In genomic region chr3:48278884-48279559, GRCh38 we compare ENCODE assay signal across 31 cellular contexts. TPM values are rescaled to one million over a fixed set of nuclear protein-coding genes. Genes with fewer than 3 reads are reported as not detected.
DNase-seq lines count a peak whose midpoint lies in the region; ATAC-seq, FAIRE-seq and TF ChIP-seq lines count a peak whose summit lies in the region.
"Had no signal": no experiment of that assay in that cellular context is flagged by ENCODE, and none has a peak within 500 bp of the region (broad histone marks: within the 10 kb centered on the region; RNA-seq: fewer than 3 reads in every experiment).

No MANE protein-coding gene starts in this region.

- H3K36me3 ChIP-seq in bronchial epithelial cell (ENCODE audit: control insufficient read depth, insufficient read depth, low read length): no peaks in the 10 kb centered on the region
- no peaks in the 10 kb centered on the region for H3K36me3 ChIP-seq in osteoblast (ENCODE audit: insufficient read depth, low read length)
- H3K36me3 ChIP-seq: SJCRH30 had no signal

- H3K56ac ChIP-seq in H9 (ENCODE audit: insufficient read length, low read depth, low read length): no peak overlapping the region

- H3K27me3 Mint-ChIP-seq in H9 (ENCODE audit: low read depth): no peaks in the 10 kb centered on the region
- H3K27me3 Mint-ChIP-seq: CD4-positive, alpha-beta memory T cell had no signal

- H4K8ac ChIP-seq in H9 (replicated peaks; ENCODE audit: insufficient read length, low read depth, low read length): no peak overlapping the region

- peak overlapping the region; percentile 82 to 85 (median 84); a peak in 6 of 7 replicates for H3K27ac Mint-ChIP-seq in H9
- peak overlapping the region; percentile 39 for H3K27ac Mint-ChIP-seq in stimulated activated effector memory CD8-positive, alpha-beta T cell treated with anti-CD3 and anti-CD28 coated beads, Interleukin-12 subunit alpha, Interleukin-12 subunit beta, amount 100 ng/mL, for 72 hours
- H3K27ac Mint-ChIP-seq: CD4-positive, alpha-beta memory T cell had no signal

- H3K79me2 ChIP-seq in H9 (ENCODE audit: insufficient read depth, low read length) (no peaks in the 10 kb centered on the region), osteoblast (ENCODE audit: insufficient read depth, low read length) (no peaks in the 10 kb centered on the region)

- no peaks in the 10 kb centered on the region for H3K79me1 ChIP-seq in H9 (ENCODE audit: insufficient read depth, low read depth, low read length, poor library complexity, severe bottlenecking)

- no peak overlapping the region for H2AK5ac ChIP-seq in H9 (ENCODE audit: insufficient read length, low read length)

- H2BK120ac ChIP-seq in H9 (ENCODE audit: low read depth, low read length, poor library complexity, severe bottlenecking): no peak overlapping the region

- H3K18ac ChIP-seq in H9 (ENCODE audit: insufficient read length, low read depth, low read length): peak overlapping the region; percentile 7

- no peak overlapping the region for H3T11ph ChIP-seq in H9 (ENCODE audit: low read length)

- no peak overlapping the region for H2BK20ac ChIP-seq in H9 (ENCODE audit: low read depth, low read length, poor library complexity, severe bottlenecking)

- peaks cover 22% of the 10 kb centered on the region; the same call in 1 of the 2 replicates for H3K4me1 ChIP-seq in H9 (ENCODE audit: insufficient read depth, low read length)
- H3K4me1 ChIP-seq in osteoblast (ENCODE audit: insufficient read depth, low read length): peaks cover 15% of the 10 kb centered on the region

- no peaks in the 10 kb centered on the region for H3K23me2 ChIP-seq in H9 (ENCODE audit: insufficient read length, low read depth, low read length, poor library complexity, severe bottlenecking)

- H3K9ac ChIP-seq in H9 (ENCODE audit: extremely low read depth, insufficient read length, low read length): no peak overlapping the region

- H2AFZ ChIP-seq in H9 (ENCODE audit: low read length): no peak overlapping the region
- H2AFZ ChIP-seq in osteoblast (ENCODE audit: low read length): no peak overlapping the region

- no peak overlapping the region for H4K5ac ChIP-seq in H9 (ENCODE audit: insufficient read length, low read depth, low read length)

- no peak overlapping the region for H3K4ac ChIP-seq in H9 (ENCODE audit: low read depth, low read length)

- H3K9me3 ChIP-seq in H9 (ENCODE audit: control insufficient read depth, low read depth, low read length) (no peaks in the 10 kb centered on the region), iPS-18c (ENCODE audit: control insufficient read depth, insufficient read depth, low read length) (no peaks in the 10 kb centered on the region), osteoblast (ENCODE audit: low read depth, low read length) (no peaks in the 10 kb centered on the region)
- H3K9me3 ChIP-seq: SJCRH30 had no signal

- no peak overlapping the region for H3K4me3 ChIP-seq in bronchial epithelial cell (ENCODE audit: low read depth, low read length)
- peak overlapping the region; percentile 25; the same call in 1 of the 2 replicates for H3K4me3 ChIP-seq in iPS-18c (ENCODE audit: insufficient read depth, low read depth, low read length)
- H3K4me3 ChIP-seq in osteoblast (ENCODE audit: insufficient read depth, low read length): no peak overlapping the region
- H3K4me3 ChIP-seq: GM12878, K562, SJCRH30 had no signal

- FAIRE-seq in bronchial epithelial cell (lab: Jason Lieb, UNC): peak; percentile 43
- FAIRE-seq: GM12878, K562 had no signal

- H2BK12ac ChIP-seq in H9 (ENCODE audit: insufficient read length, low read depth, low read length): no peak overlapping the region

- no peaks in the 10 kb centered on the region for H3K27me3 ChIP-seq in H9 (ENCODE audit: insufficient read depth, low read length)
- no peaks in the 10 kb centered on the region for H3K27me3 ChIP-seq in bronchial epithelial cell (ENCODE audit: control insufficient read depth, insufficient read depth, low read length)
- H3K27me3 ChIP-seq in osteoblast (ENCODE audit: insufficient read depth, low read length): no peaks in the 10 kb centered on the region
- H3K27me3 ChIP-seq: SJCRH30 had no signal

- peaks cover 3% of the 10 kb centered on the region for H4K20me1 ChIP-seq in H9 (ENCODE audit: control insufficient read depth, insufficient read depth, insufficient read length)
- no peaks in the 10 kb centered on the region for H4K20me1 ChIP-seq in osteoblast (ENCODE audit: insufficient read depth, low read length)

- no peak overlapping the region for H3K23ac ChIP-seq in H9 (ENCODE audit: insufficient read length, low read depth, low read length)

- H3K4me3 Mint-ChIP-seq in H9: peak overlapping the region; percentile 11 to 40; a peak in 2 of 5 replicates
- H3K4me3 Mint-ChIP-seq in stimulated activated effector memory CD8-positive, alpha-beta T cell treated with anti-CD3 and anti-CD28 coated beads, Interleukin-12 subunit alpha, Interleukin-12 subunit beta, amount 100 ng/mL, for 72 hours: no peak overlapping the region
- H3K4me3 Mint-ChIP-seq: CD4-positive, alpha-beta memory T cell had no signal

- no peak for DNase-seq in H9
- no peak for DNase-seq in bronchial epithelial cell (ENCODE audit: low read depth)
- no peak for DNase-seq in stimulated activated effector memory CD8-positive, alpha-beta T cell treated with anti-CD3 and anti-CD28 coated beads, Interleukin-12 subunit alpha, Interleukin-12 subunit beta, amount 100 ng/mL, for 72 hours (ENCODE audit: low spot score in 2 of 2)
- no peak for DNase-seq in osteoblast (ENCODE audit: insufficient read length, low spot score, missing footprints)
- no peak for DNase-seq in NCI-H226
- DNase-seq: C1 segment of cervical spinal cord; CD4-positive, alpha-beta memory T cell; COR-L47; GDM1; GOT3; Kasumi-1; NCI-H1092 treated with DMSO at 0.1 percent for 48 hours; NCI-H1436; NCI-H187 treated with DMSO at 0.1 percent for 48 hours; NCI-H2107; NCI-H446 treated with DMSO at 0.1 percent for 48 hours; NCI-H526; NCI-H82; NK-92 treated with Interleukin-12 subunit alpha and Interleukin-12 subunit beta, amount 100 ng/mL, for 24 hours; PC-3; SJCRH30 had no signal

- no peak overlapping the region for H4K91ac ChIP-seq in H9 (ENCODE audit: insufficient read length, low read depth, low read length)

- no peak for TF ChIP-seq CTCF in H9 (conservative IDR thresholded peaks at IDR 0.05)
- no peak for TF ChIP-seq CTCF in bronchial epithelial cell (IDR thresholded peaks at IDR 0.05; ENCODE audit: insufficient read depth, low read length, severe bottlenecking)
- TF ChIP-seq CTCF in osteoblast (IDR thresholded peaks at IDR 0.05; ENCODE audit: extremely low read depth, low read depth, low read length): no peak

- H2BK5ac ChIP-seq in H9 (ENCODE audit: insufficient read length, low read length): no peak overlapping the region

- H3K14ac ChIP-seq in H9 (ENCODE audit: insufficient read depth, low read length): no peak overlapping the region

- H3K27ac ChIP-seq in H9 (ENCODE audit: insufficient read length, low read depth, low read length) (peak overlapping the region; percentile 27), osteoblast (ENCODE audit: low read depth, low read length) (no peak overlapping the region)
- H3K27ac ChIP-seq: HL-60, SJCRH30 had no signal

- H3K36me3 Mint-ChIP-seq in H9 (ENCODE audit: insufficient read depth in 1 of 3, low read depth in 3 of 3): peaks cover 11 to 26% (median 23%) of the 10 kb centered on the region in 3 experiments
- peaks cover 6% of the 10 kb centered on the region for H3K36me3 Mint-ChIP-seq in stimulated activated effector memory CD8-positive, alpha-beta T cell treated with anti-CD3 and anti-CD28 coated beads, Interleukin-12 subunit alpha, Interleukin-12 subunit beta, amount 100 ng/mL, for 72 hours

- H3K4me2 ChIP-seq in H9 (ENCODE audit: insufficient read depth, insufficient read length, low read length) (no peak overlapping the region), osteoblast (ENCODE audit: insufficient read depth, low read length) (no peak overlapping the region)

- peak; percentile 55 for ATAC-seq in stimulated activated effector memory CD8-positive, alpha-beta T cell treated with anti-CD3 and anti-CD28 coated beads, Interleukin-12 subunit alpha, Interleukin-12 subunit beta, amount 100 ng/mL, for 72 hours
- no peak for ATAC-seq in GM19328 (IDR thresholded peaks at IDR 0.05; ENCODE audit: unreplicated experiment)
- ATAC-seq: GM12878, K562, PC-3, Right ventricle myocardium inferior, SK-N-SH treated with all-trans-retinoic acid at 6 μM for 48 hours had no signal

- no peaks in the 10 kb centered on the region for H3K9me3 Mint-ChIP-seq in H9
- no peaks in the 10 kb centered on the region for H3K9me3 Mint-ChIP-seq in stimulated activated effector memory CD8-positive, alpha-beta T cell treated with anti-CD3 and anti-CD28 coated beads, Interleukin-12 subunit alpha, Interleukin-12 subunit beta, amount 100 ng/mL, for 72 hours
- H3K9me3 Mint-ChIP-seq: CD4-positive, alpha-beta memory T cell had no signal

- H2BK15ac ChIP-seq in H9 (ENCODE audit: low read depth, low read length): no peak overlapping the region

- peaks cover 54 to 58% of the 10 kb centered on the region in 2 experiments for H3K4me1 Mint-ChIP-seq in H9
- H3K4me1 Mint-ChIP-seq in stimulated activated effector memory CD8-positive, alpha-beta T cell treated with anti-CD3 and anti-CD28 coated beads, Interleukin-12 subunit alpha, Interleukin-12 subunit beta, amount 100 ng/mL, for 72 hours: peaks cover 6% of the 10 kb centered on the region

- WGBS in H9 (ENCODE audit: extremely low coverage, insufficient read length, low lambda C conversion rate): no CpG with 5 or more reads among the region's 4 CpGs

RNA-seq across cellular contexts. Expression of gene NME6, which starts 22.1 kb away (rescaled TPM):
- total RNA-seq in H9 (2021) (19.2 and 22.0 TPM in 2 replicates), bronchial epithelial cell (31.7 and 40.8 TPM in 2 replicates), osteoblast (19.5 and 23.3 TPM in 2 replicates)

RNA-seq across cellular contexts. Expression of gene ZNF589, which starts 38.1 kb away (rescaled TPM):
- total RNA-seq in H9 (2021) (86.0 and 88.2 TPM in 2 replicates), bronchial epithelial cell (3.7 and 5.8 TPM in 2 replicates), osteoblast (4.7 and 5.0 TPM in 2 replicates)

RNA-seq across cellular contexts. Expression of gene SPINK8, which starts 54.4 kb away (rescaled TPM):
- not detected in 2 replicates for total RNA-seq in H9 (2021)
- total RNA-seq in bronchial epithelial cell: not detected in 2 replicates
- total RNA-seq in osteoblast: not detected in 2 replicates
- total RNA-seq: A673; CD4-positive, alpha-beta memory T cell; GM12878; K562; M059J; PC-3; Right ventricle myocardium inferior; RPMI7951; SJCRH30 had no signal

RNA-seq across cellular contexts. Expression of gene CAMP, which starts 55.7 kb away (rescaled TPM):
- total RNA-seq in H9 (2021) (not detected in 2 replicates), bronchial epithelial cell (11.3 and 22.1 TPM in 2 replicates), osteoblast (not detected in 2 replicates)
- total RNA-seq: A673; CD4-positive, alpha-beta memory T cell; M059J; PC-3; RPMI7951 had no signal

Comparison
In these comparisons a context has a peak if more than half of its experiments do, and no peak if none do; other contexts are left out.
1. RNA of gene ZNF589, which starts 38.1 kb away (total RNA-seq): 86.0 to 88.2 TPM in H9; 4.7 to 5.0 TPM in osteoblast and 3.7 to 5.8 TPM in bronchial epithelial cell; every median in the first group is over 10 times any median in the second.